ENCODE assay signal across 9 cellular contexts in the genomic region with DNA sequence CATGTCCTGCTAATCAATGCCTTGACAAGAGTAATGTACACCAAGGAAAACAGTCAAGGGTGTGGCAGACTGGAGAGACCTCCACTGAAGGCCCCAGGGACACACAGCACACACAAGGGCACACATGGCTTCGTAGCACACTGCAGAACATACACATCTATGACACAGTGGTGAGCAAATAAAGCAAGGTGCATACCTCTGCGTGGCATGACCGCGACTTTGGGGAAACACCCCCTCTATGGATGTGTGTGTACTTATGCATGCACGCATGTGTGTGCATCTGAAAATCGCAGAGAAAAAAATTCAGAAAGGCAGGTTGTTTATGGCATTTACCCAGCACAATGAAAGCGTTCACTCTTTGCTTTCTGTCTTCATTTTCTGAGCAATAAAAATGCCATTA. TPM values are rescaled to one million over a fixed set of nuclear protein-coding genes. Genes with fewer than 3 reads are reported as not detected.
DNase-seq lines count a peak whose midpoint lies in the region; ATAC-seq and TF ChIP-seq lines count a peak whose summit lies in the region.
"Had no signal": no experiment of that assay in that cellular context is flagged by ENCODE, and none has a peak within 500 bp of the region (broad histone marks: within the 10 kb centered on the region; RNA-seq: fewer than 3 reads in every experiment).

No MANE protein-coding gene starts in this region.

- H2AK5ac ChIP-seq in trophoblast cell (ENCODE audit: low read length), result no peak overlapping the region

- H3K14ac ChIP-seq in trophoblast cell (ENCODE audit: low read length), result no peak overlapping the region

- peak overlapping the region; percentile 75 for H3K27ac ChIP-seq in effector memory CD4-positive, alpha-beta T cell (ENCODE audit: insufficient read depth, low read length, poor library complexity, severe bottlenecking)
- H3K27ac ChIP-seq in spleen (peak overlapping the region in 7 of 8 donors; percentile 4 to 96 (median 70)), trophoblast cell (ENCODE audit: low read depth, low read length) (no peak overlapping the region)

- intact Hi-C loops in spleen (cut with DNase I; ENCODE audit: low total_unique reads), result no loop called here

- peaks cover 88% of the 10 kb centered on the region for H3K4me1 Mint-ChIP-seq in activated CD4-positive, alpha-beta memory T cell treated with anti-CD3 and anti-CD28 coated beads, Interleukin-2, amount 10 ng/mL, durations not matched to agents 7 days and 5 days

- H2BK5ac ChIP-seq in trophoblast cell (ENCODE audit: low read depth, low read length, poor library complexity), result no peak overlapping the region

- no peak overlapping the region for H2BK120ac ChIP-seq in trophoblast cell (ENCODE audit: insufficient read depth, low read length, poor library complexity)

- H3K23ac ChIP-seq in trophoblast cell (ENCODE audit: low read length), result no peak overlapping the region

- peaks cover 1% of the 10 kb centered on the region for H3K9me3 Mint-ChIP-seq in activated CD4-positive, alpha-beta memory T cell treated with anti-CD3 and anti-CD28 coated beads, Interleukin-2, amount 10 ng/mL, durations not matched to agents 7 days and 5 days

- no peak overlapping the region for H4K8ac ChIP-seq in trophoblast cell (ENCODE audit: low read depth, low read length)

- H3K27me3 ChIP-seq in effector memory CD4-positive, alpha-beta T cell (replicated peaks; ENCODE audit: control insufficient read depth, insufficient read depth, low read length, poor library complexity, severe bottlenecking), result no peaks in the 10 kb centered on the region
- H3K27me3 ChIP-seq in spleen (replicated peaks in 1 of 7) (no peaks in the 10 kb centered on the region), trophoblast cell (ENCODE audit: insufficient read depth, low read length) (no peaks in the 10 kb centered on the region)

- no peak for TF ChIP-seq CTCF in spleen (IDR thresholded peaks at IDR 0.05 in 8 of 11, conservative IDR thresholded peaks at IDR 0.05 in 3 of 11)

- POLR2A ChIA-PET in activated CD4-positive, alpha-beta memory T cell treated with anti-CD3 and anti-CD28 coated beads, Interleukin-2, amount 10 ng/mL, durations not matched to agents 7 days and 5 days (lab: Charles Lee), result interaction anchor here (1.0 to 2.7 kb wide), 8 partner anchors 8 to 71 kb away, joined by 3 to 11 read pairs (median 5); no protein-coding TSS in a partner anchor

- no peak overlapping the region for H3K9ac ChIP-seq in trophoblast cell (ENCODE audit: low read length)

- no peak overlapping the region for H3K4me2 ChIP-seq in trophoblast cell (ENCODE audit: low read length)

- H3K4me3 Mint-ChIP-seq in activated CD4-positive, alpha-beta memory T cell treated with anti-CD3 and anti-CD28 coated beads, Interleukin-2, amount 10 ng/mL, durations not matched to agents 7 days and 5 days, result peak overlapping the region; percentile 60

- H3K18ac ChIP-seq in trophoblast cell (ENCODE audit: low read length), result no peak overlapping the region

- no peaks in the 10 kb centered on the region for H3K79me2 ChIP-seq in trophoblast cell (ENCODE audit: control insufficient read depth, insufficient read depth, low read length, poor library complexity)

- H3K4ac ChIP-seq in trophoblast cell (ENCODE audit: low read depth, low read length), result no peak overlapping the region

- WGBS in spleen, 5 donors, result 26 to 50% (median 31%) methylated on average over 7 of the region's 7 CpGs
- WGBS in trophoblast cell (ENCODE audit: extremely low coverage, insufficient coverage, insufficient read length), result no CpG with 5 or more reads among the region's 7 CpGs

- peak overlapping the region; percentile 16 for H3K4me3 ChIP-seq in effector memory CD4-positive, alpha-beta T cell (ENCODE audit: insufficient read depth, low read depth, low read length, poor library complexity, severe bottlenecking)
- H3K4me3 ChIP-seq in spleen (peak overlapping the region in 4 of 8 donors; percentile 2 to 55 (median 19)), trophoblast cell (ENCODE audit: low read depth, low read length) (no peak overlapping the region)
- H3K4me3 ChIP-seq: K562 had no signal

- no peak overlapping the region for H4K12ac ChIP-seq in trophoblast cell (ENCODE audit: low read depth, low read length)

- peaks cover 27% of the 10 kb centered on the region for H3K36me3 ChIP-seq in effector memory CD4-positive, alpha-beta T cell (ENCODE audit: control insufficient read depth, insufficient read depth, low read length)
- H3K36me3 ChIP-seq in spleen (peaks cover 0 to 88% (median 5%) of the 10 kb centered on the region in 6 donors), trophoblast cell (ENCODE audit: control insufficient read depth in 1 of 2, insufficient read depth in 2 of 2, low read length in 2 of 2) (no peaks in the 10 kb centered on the region)

- no peak overlapping the region for H2AFZ ChIP-seq in trophoblast cell (ENCODE audit: insufficient read depth, low read length, poor library complexity)

- ATAC-seq in GM18868 (IDR thresholded peaks at IDR 0.05; ENCODE audit: unreplicated experiment), result peak; percentile 77
- ATAC-seq in HG03039 (IDR thresholded peaks at IDR 0.05; ENCODE audit: unreplicated experiment), result no peak
- ATAC-seq in HG02885 (IDR thresholded peaks at IDR 0.05; ENCODE audit: poor library complexity, unreplicated experiment), result no peak
- no peak for ATAC-seq in GM18907 (IDR thresholded peaks at IDR 0.05; ENCODE audit: unreplicated experiment)
- ATAC-seq: K562 had no signal

- no peaks in the 10 kb centered on the region for H3K79me1 ChIP-seq in trophoblast cell (ENCODE audit: low read length)

- no peak overlapping the region for H4K91ac ChIP-seq in trophoblast cell (ENCODE audit: low read depth, low read length)

- H2BK12ac ChIP-seq in trophoblast cell (ENCODE audit: low read length), result no peak overlapping the region

- H3K9me3 ChIP-seq in effector memory CD4-positive, alpha-beta T cell (ENCODE audit: control insufficient read depth, low read length), result no peaks in the 10 kb centered on the region
- H3K9me3 ChIP-seq in spleen, result no peaks in the 10 kb centered on the region
- H3K9me3 ChIP-seq in trophoblast cell (ENCODE audit: insufficient read depth, low read depth, low read length), result peaks cover 3% of the 10 kb centered on the region

- peaks cover 88% of the 10 kb centered on the region for H3K36me3 Mint-ChIP-seq in activated CD4-positive, alpha-beta memory T cell treated with anti-CD3 and anti-CD28 coated beads, Interleukin-2, amount 10 ng/mL, durations not matched to agents 7 days and 5 days (ENCODE audit: low read depth)

- no peaks in the 10 kb centered on the region for H3K27me3 Mint-ChIP-seq in activated CD4-positive, alpha-beta memory T cell treated with anti-CD3 and anti-CD28 coated beads, Interleukin-2, amount 10 ng/mL, durations not matched to agents 7 days and 5 days

- H3K4me1 ChIP-seq in effector memory CD4-positive, alpha-beta T cell (ENCODE audit: control insufficient read depth, insufficient read depth, low read length, poor library complexity, severe bottlenecking), result peaks cover 78% of the 10 kb centered on the region
- H3K4me1 ChIP-seq in spleen (peaks cover 19 to 96% (median 70%) of the 10 kb centered on the region in 6 donors), trophoblast cell (ENCODE audit: control insufficient read depth in 1 of 2, insufficient read depth in 2 of 2, low read length in 2 of 2) (peaks cover 2 to 5% of the 10 kb centered on the region in 2 experiments)

- CTCF ChIA-PET in activated CD4-positive, alpha-beta memory T cell treated with anti-CD3 and anti-CD28 coated beads, Interleukin-2, amount 10 ng/mL, durations not matched to agents 7 days and 5 days (lab: Charles Lee), result interaction anchor here (2.4 kb wide), 1 partner anchor 71 kb away, joined by 31 read pairs; no protein-coding TSS in a partner anchor

- no peak for DNase-seq in activated CD4-positive, alpha-beta memory T cell treated with anti-CD3 and anti-CD28 coated beads, Interleukin-2, amount 10 ng/mL, durations not matched to agents 7 days and 5 days
- no peak for DNase-seq in effector memory CD4-positive, alpha-beta T cell
- DNase-seq in spleen (no peak), trophoblast cell (no peak)

- peak overlapping the region; percentile 87 for H3K27ac Mint-ChIP-seq in activated CD4-positive, alpha-beta memory T cell treated with anti-CD3 and anti-CD28 coated beads, Interleukin-2, amount 10 ng/mL, durations not matched to agents 7 days and 5 days

- TF ChIP-seq POLR2A in spleen (IDR thresholded peaks at IDR 0.05), result no peak

RNA-seq across cellular contexts. Expression of gene SEMA4D, which starts 20.5 kb away (rescaled TPM):
- total RNA-seq in activated CD4-positive, alpha-beta memory T cell treated with anti-CD3 and anti-CD28 coated beads, Interleukin-2, amount 10 ng/mL, durations not matched to agents 7 days and 5 days, result 100 to 1,000 TPM; 339 to 350 TPM
- total RNA-seq in spleen, result 100 to 1,000 TPM in 6 of 7 donors, 10 to 100 TPM in 1; 81.6 to 193 (median 171) TPM
- polyA plus RNA-seq in spleen, result 10 to 100 TPM; 23.0 to 32.3 (median 31.5) TPM
- polyA plus RNA-seq in trophoblast cell (2013), result 6.3 and 6.5 TPM in 2 replicates
